ENCODE assay signal across 20 cellular contexts in genomic region chr9:593809-594208, GRCh38.
"Had no signal": no experiment of that assay in that cellular context is flagged by ENCODE, and none has a peak within 500 bp of the region (broad histone marks: within the 10 kb centered on the region; RNA-seq: fewer than 3 reads in every experiment).

No MANE protein-coding gene starts in this region.

- H3K27me3 Mint-ChIP-seq: activated CD4-positive, alpha-beta memory T cell treated with anti-CD3 and anti-CD28 coated beads for 36 hours; brain had no signal

- H3K4me3 ChIP-seq: SK-N-MC had no signal

- H3K27ac ChIP-seq: SK-N-MC, VCaP had no signal

- ATAC-seq: activated naive CD4-positive, alpha-beta T cell treated with anti-CD3 and anti-CD28 coated beads, Interleukin-2, amount 50 U/mL, for 72 hours; activated naive CD8-positive, alpha-beta T cell treated with anti-CD3 and anti-CD28 coated beads, Interleukin-2, amount 50 U/mL, for 24 hours; activated T-cell treated with anti-CD3 and anti-CD28 coated beads, Interleukin-2, amount 50 U/mL, for 4 hours had no signal

- DNase-seq: activated CD4-positive, alpha-beta memory T cell treated with anti-CD3 and anti-CD28 coated beads for 36 hours; activated CD4-positive, alpha-beta T cell treated with anti-CD3 and anti-CD28 coated beads, Interleukin-2, amount 10 ng/mL, durations not matched to agents 7 days and 5 days; activated CD4-positive, CD25-positive, alpha-beta regulatory T cell; activated CD8-positive, alpha-beta memory T cell treated with anti-CD3 and anti-CD28 coated beads for 24 hours; activated effector memory CD4-positive, alpha-beta T cell treated with anti-CD3 and anti-CD28 coated beads, Interleukin-2, amount 50 U/mL, for 16 hours; activated naive CD4-positive, alpha-beta T cell treated with Interleukin-2 at 50 U/mL for 16 hours; activated naive CD8-positive, alpha-beta T cell treated with anti-CD3 and anti-CD28 coated beads, Interleukin-2, amount 50 U/mL, for 24 hours; activated T-cell treated with anti-CD3 and anti-CD28 coated beads, Interleukin-2, amount 50 U/mL, for 4 hours; amniotic stem cell; NCI-H1048; NCI-H146; NCI-H187 treated with DMSO at 0.1 percent for 48 hours; NCI-H2081 treated with DMSO at 0.1 percent for 48 hours; NCI-H446; NCI-H524; T-helper 1 cell had no signal

- H3K4me3 Mint-ChIP-seq: activated CD4-positive, alpha-beta memory T cell treated with anti-CD3 and anti-CD28 coated beads for 36 hours; activated CD4-positive, alpha-beta T cell treated with anti-CD3 and anti-CD28 coated beads, Interleukin-2, amount 10 ng/mL, durations not matched to agents 7 days and 5 days; activated naive CD8-positive, alpha-beta T cell treated with anti-CD3 and anti-CD28 coated beads, Interleukin-2, amount 50 U/mL, for 24 hours; activated T-cell treated with anti-CD3 and anti-CD28 coated beads, Interleukin-2, amount 50 U/mL, for 4 hours; brain had no signal

- H3K36me3 Mint-ChIP-seq: activated CD4-positive, alpha-beta memory T cell treated with anti-CD3 and anti-CD28 coated beads for 36 hours; activated naive CD4-positive, alpha-beta T cell treated with anti-CD3 and anti-CD28 coated beads, Interleukin-2, amount 50 U/mL, for 72 hours; brain had no signal

- H3K9me3 Mint-ChIP-seq: activated CD4-positive, alpha-beta memory T cell treated with anti-CD3 and anti-CD28 coated beads for 36 hours; activated CD4-positive, alpha-beta T cell treated with anti-CD3 and anti-CD28 coated beads, Interleukin-2, amount 10 ng/mL, durations not matched to agents 7 days and 5 days; activated naive CD4-positive, alpha-beta T cell treated with anti-CD3 and anti-CD28 coated beads, Interleukin-2, amount 50 U/mL, for 72 hours; activated naive CD8-positive, alpha-beta T cell treated with anti-CD3 and anti-CD28 coated beads, Interleukin-2, amount 50 U/mL, for 24 hours; activated T-cell treated with anti-CD3 and anti-CD28 coated beads, Interleukin-2, amount 50 U/mL, for 4 hours had no signal

- H3K27ac Mint-ChIP-seq: activated CD4-positive, alpha-beta memory T cell treated with anti-CD3 and anti-CD28 coated beads for 36 hours; activated CD4-positive, alpha-beta T cell treated with anti-CD3 and anti-CD28 coated beads, Interleukin-2, amount 10 ng/mL, durations not matched to agents 7 days and 5 days; activated naive CD4-positive, alpha-beta T cell treated with anti-CD3 and anti-CD28 coated beads, Interleukin-2, amount 50 U/mL, for 72 hours; activated naive CD8-positive, alpha-beta T cell treated with anti-CD3 and anti-CD28 coated beads, Interleukin-2, amount 50 U/mL, for 24 hours; brain had no signal
